17 cellular contexts compared by ENCODE assay signal in genomic region chr5:76488969-76489368, GRCh38.
"Had no signal": no experiment of that assay in that cellular context is flagged by ENCODE, and none has a peak within 500 bp of the region (broad histone marks: within the 10 kb centered on the region; RNA-seq: fewer than 3 reads in every experiment).

No MANE protein-coding gene starts in this region.

- H3K4me3 ChIP-seq: colonic mucosa, gastroesophageal sphincter, heart left ventricle, thyroid gland had no signal

- H3K4me1 ChIP-seq: gastroesophageal sphincter, heart left ventricle had no signal

- FAIRE-seq: islet of Langerhans had no signal

- H3K27ac ChIP-seq: brain microvascular endothelial cell, colonic mucosa, gastroesophageal sphincter, heart left ventricle, thyroid gland had no signal

- H3K36me3 Mint-ChIP-seq: mesothelial cell of epicardium had no signal

- ATAC-seq: esophagus mucosa, gastroesophageal sphincter, heart left ventricle, left cardiac atrium had no signal

- DNase-seq: activated CD4-positive, alpha-beta T cell treated with anti-CD3 and anti-CD28 coated beads, Interleukin-2, amount 50 U/mL, for 4 hours; activated naive CD4-positive, alpha-beta T cell; anterior cingulate cortex; brain microvascular endothelial cell; central memory CD4-positive, alpha-beta T cell; colonic mucosa; heart left ventricle; left cardiac atrium; stimulated activated CD8-positive, alpha-beta memory T cell treated with anti-CD3 and anti-CD28 coated beads, Interleukin-4, amount 100 ng/mL, for 48 hours; stimulated activated naive CD4-positive, alpha-beta T cell treated with Interleukin-2 at 50 U/mL for 16 hours; thyroid gland had no signal

- H3K27me3 ChIP-seq: brain microvascular endothelial cell, colonic mucosa, gastroesophageal sphincter, thyroid gland had no signal

- H3K4me3 Mint-ChIP-seq: activated T-helper 1 cell treated with anti-CD3 and anti-CD28 coated beads, Interleukin-12 subunit alpha, Interleukin-12 subunit beta, Interleukin-2, Interleukin-4 antibody, amounts not matched to agents 30 ng/mL and 10 ng/mL and 1 ng/mL, durations not matched to agents 14 hours and 24 hours and 36 hours; mesothelial cell of epicardium had no signal

- H3K27ac Mint-ChIP-seq: activated T-helper 1 cell treated with anti-CD3 and anti-CD28 coated beads, Interleukin-12 subunit alpha, Interleukin-12 subunit beta, Interleukin-2, Interleukin-4 antibody, amounts not matched to agents 30 ng/mL and 10 ng/mL and 1 ng/mL, durations not matched to agents 14 hours and 24 hours and 36 hours; mesothelial cell of epicardium; progenitor cell of endocrine pancreas had no signal

- H3K9me3 Mint-ChIP-seq: activated T-helper 1 cell treated with anti-CD3 and anti-CD28 coated beads, Interleukin-12 subunit alpha, Interleukin-12 subunit beta, Interleukin-2, Interleukin-4 antibody, amounts not matched to agents 30 ng/mL and 10 ng/mL and 1 ng/mL, durations not matched to agents 14 hours and 24 hours and 36 hours; mesothelial cell of epicardium had no signal

- H3K9me3 ChIP-seq: colonic mucosa, gastroesophageal sphincter, heart left ventricle, thyroid gland had no signal

- H3K36me3 ChIP-seq: brain microvascular endothelial cell, colonic mucosa, gastroesophageal sphincter, heart left ventricle, thyroid gland had no signal
